Comparison of ENCODE assay signal across 5 cellular contexts in the genomic region with DNA sequence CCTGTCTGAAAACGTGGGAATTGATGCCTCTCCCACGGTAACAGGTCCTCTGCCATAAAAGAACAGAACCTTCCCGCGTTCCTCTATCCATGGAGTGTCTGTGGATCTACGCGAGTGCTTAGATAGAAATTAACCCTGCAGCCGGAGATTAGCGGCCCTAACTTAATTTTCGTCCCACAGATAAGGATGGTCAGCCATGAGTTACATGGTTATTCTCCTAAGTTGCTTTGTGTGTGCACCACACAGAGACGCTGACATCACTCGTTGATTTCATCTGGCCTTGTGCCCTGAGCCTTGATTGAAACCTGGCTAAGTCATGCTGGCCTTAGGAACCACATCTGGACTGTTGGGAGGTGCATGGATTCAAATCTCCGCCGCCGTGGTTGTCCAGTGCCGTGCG.
"Had no signal": no experiment of that assay in that cellular context is flagged by ENCODE, and none has a peak within 500 bp of the region (broad histone marks: within the 10 kb centered on the region; RNA-seq: fewer than 3 reads in every experiment).

No MANE protein-coding gene starts in this region.

- DNase-seq: H9, HCEC 1CT had no signal

- H2AFZ ChIP-seq: GM23338 had no signal

- H3K4me2 ChIP-seq: GM23338 had no signal

- H3K27ac ChIP-seq: HL-60 had no signal

- ATAC-seq: GM23338, HepG2 had no signal

- H3K4me3 ChIP-seq: GM23338 had no signal
